Comparison of ENCODE assay signal across 11 cellular contexts in genomic region chr2:98454073-98454472, GRCh38. TPM values are rescaled to one million over a fixed set of nuclear protein-coding genes. Genes with fewer than 3 reads are reported as not detected.
DNase-seq lines count a peak whose midpoint lies in the region; ATAC-seq and TF ChIP-seq lines count a peak whose summit lies in the region.
"Had no signal": no experiment of that assay in that cellular context is flagged by ENCODE, and none has a peak within 500 bp of the region (broad histone marks: within the 10 kb centered on the region; RNA-seq: fewer than 3 reads in every experiment).

No MANE protein-coding gene starts in this region.

- H3K27me3 ChIP-seq in CD4-positive, CD25-positive, alpha-beta regulatory T cell (ENCODE audit: control insufficient read depth, insufficient read depth, low read length) = no peaks in the 10 kb centered on the region
- H3K27me3 ChIP-seq in HL-60 (ENCODE audit: insufficient read depth, poor library complexity, severe bottlenecking) = no peaks in the 10 kb centered on the region
- H3K27me3 ChIP-seq in muscle layer of duodenum (ENCODE audit: low read depth, low read length) = no peaks in the 10 kb centered on the region

- no peaks in the 10 kb centered on the region for H3K9me3 ChIP-seq in CD4-positive, CD25-positive, alpha-beta regulatory T cell (ENCODE audit: control insufficient read depth in 2 of 2, low read length in 2 of 2)
- H3K9me3 ChIP-seq in muscle layer of duodenum (ENCODE audit: control insufficient read depth in 1 of 2, low read length in 2 of 2) = no peaks in the 10 kb centered on the region

- H3K27me3 Mint-ChIP-seq in CD4-positive, CD25-positive, alpha-beta regulatory T cell = no peaks in the 10 kb centered on the region
- H3K27me3 Mint-ChIP-seq in activated naive CD8-positive, alpha-beta T cell treated with anti-CD3 and anti-CD28 coated beads, Interleukin-2, amount 50 U/mL, for 24 hours = no peaks in the 10 kb centered on the region

- H3K27ac ChIP-seq in CD4-positive, CD25-positive, alpha-beta regulatory T cell (ENCODE audit: insufficient read depth, low read length, poor library complexity, severe bottlenecking) = peak overlapping the region; percentile 76
- H3K27ac ChIP-seq in HL-60 (replicated peaks) = peak overlapping the region; percentile 57
- H3K27ac ChIP-seq in muscle layer of duodenum (ENCODE audit: low read length) = peak overlapping the region; percentile 93

- no peak for DNase-seq in CD4-positive, CD25-positive, alpha-beta regulatory T cell
- DNase-seq in HL-60 (ENCODE audit: low read depth in 1 of 2, low spot score in 1 of 2) = no peak
- DNase-seq in activated naive CD8-positive, alpha-beta T cell treated with anti-CD3 and anti-CD28 coated beads, Interleukin-2, amount 50 U/mL, for 24 hours = no peak
- DNase-seq in NCI-H510A (lab: John Stamatoyannopoulos, UW) = no peak
- DNase-seq in NCI-H2029 (lab: John Stamatoyannopoulos, UW) = no peak
- DNase-seq: NCI-H2107, Right ventricle myocardium superior had no signal

- peaks cover 0 to 1% (median 0%) of the 10 kb centered on the region in 7 donors for H3K9me3 Mint-ChIP-seq in CD4-positive, CD25-positive, alpha-beta regulatory T cell
- H3K9me3 Mint-ChIP-seq in activated naive CD8-positive, alpha-beta T cell treated with anti-CD3 and anti-CD28 coated beads, Interleukin-2, amount 50 U/mL, for 24 hours = no peaks in the 10 kb centered on the region

- H3K4me3 Mint-ChIP-seq in CD4-positive, CD25-positive, alpha-beta regulatory T cell = peak overlapping the region; percentile 66 to 72 (median 68)
- H3K4me3 Mint-ChIP-seq in activated naive CD8-positive, alpha-beta T cell treated with anti-CD3 and anti-CD28 coated beads, Interleukin-2, amount 50 U/mL, for 24 hours = peak overlapping the region; percentile 58

- no peak for TF ChIP-seq CTCF in HL-60 (IDR thresholded peaks at IDR 0.05; ENCODE audit: insufficient read depth, low read length)

- peaks cover 97% of the 10 kb centered on the region for H3K4me1 ChIP-seq in CD4-positive, CD25-positive, alpha-beta regulatory T cell (ENCODE audit: control insufficient read depth, insufficient read depth, low read length, poor library complexity, severe bottlenecking)
- H3K4me1 ChIP-seq in muscle layer of duodenum (ENCODE audit: control insufficient read depth in 1 of 2, insufficient read depth in 2 of 2, low read length in 2 of 2) = peaks cover 19 to 74% of the 10 kb centered on the region in 2 donors

- peaks cover 10 to 97% (median 84%) of the 10 kb centered on the region in 4 donors for H3K4me1 Mint-ChIP-seq in CD4-positive, CD25-positive, alpha-beta regulatory T cell
- peaks cover 94% of the 10 kb centered on the region for H3K4me1 Mint-ChIP-seq in activated naive CD8-positive, alpha-beta T cell treated with anti-CD3 and anti-CD28 coated beads, Interleukin-2, amount 50 U/mL, for 24 hours

- H3K27ac Mint-ChIP-seq in CD4-positive, CD25-positive, alpha-beta regulatory T cell = peak overlapping the region; percentile 85 to 92 (median 87)
- H3K27ac Mint-ChIP-seq in activated naive CD8-positive, alpha-beta T cell treated with anti-CD3 and anti-CD28 coated beads, Interleukin-2, amount 50 U/mL, for 24 hours = peak overlapping the region; percentile 79

- peak overlapping the region; percentile 55 for H3K4me3 ChIP-seq in CD4-positive, CD25-positive, alpha-beta regulatory T cell (ENCODE audit: low read depth, low read length)
- H3K4me3 ChIP-seq in HL-60 (replicated peaks; ENCODE audit: insufficient read depth, low read length) = no peak overlapping the region
- no peak overlapping the region for H3K4me3 ChIP-seq in muscle layer of duodenum (ENCODE audit: low read depth in 1 of 2, low read length in 2 of 2)

- H3K36me3 ChIP-seq in CD4-positive, CD25-positive, alpha-beta regulatory T cell (ENCODE audit: control insufficient read depth, insufficient read depth, low read length) = peaks cover 11% of the 10 kb centered on the region
- no peaks in the 10 kb centered on the region for H3K36me3 ChIP-seq in muscle layer of duodenum (ENCODE audit: control insufficient read depth in 1 of 2, insufficient read depth in 2 of 2, low read length in 2 of 2)

- ATAC-seq in CD4-positive, CD25-positive, alpha-beta regulatory T cell (ENCODE audit: low read depth in 2 of 2) = no peak
- ATAC-seq in activated naive CD8-positive, alpha-beta T cell treated with anti-CD3 and anti-CD28 coated beads, Interleukin-2, amount 50 U/mL, for 24 hours = no peak
- ATAC-seq in HG03159 (IDR thresholded peaks at IDR 0.05; ENCODE audit: unreplicated experiment) (no peak), GM21360 (IDR thresholded peaks at IDR 0.05; ENCODE audit: unreplicated experiment) (no peak)
- ATAC-seq: esophagus mucosa had no signal

- H3K36me3 Mint-ChIP-seq in CD4-positive, CD25-positive, alpha-beta regulatory T cell = peaks cover 28% of the 10 kb centered on the region
- H3K36me3 Mint-ChIP-seq in activated naive CD8-positive, alpha-beta T cell treated with anti-CD3 and anti-CD28 coated beads, Interleukin-2, amount 50 U/mL, for 24 hours (ENCODE audit: low read depth) = peaks cover 11% of the 10 kb centered on the region

RNA-seq across cellular contexts. Expression of gene INPP4A, which starts 9.4 kb away (rescaled TPM):
- total RNA-seq in CD4-positive, CD25-positive, alpha-beta regulatory T cell = 106 TPM
- polyA plus RNA-seq in CD4-positive, CD25-positive, alpha-beta regulatory T cell = 10 to 100 TPM; 27.9 to 36.3 (median 30.7) TPM
